ENCODE assay signal across 8 cellular contexts in the genomic region with DNA sequence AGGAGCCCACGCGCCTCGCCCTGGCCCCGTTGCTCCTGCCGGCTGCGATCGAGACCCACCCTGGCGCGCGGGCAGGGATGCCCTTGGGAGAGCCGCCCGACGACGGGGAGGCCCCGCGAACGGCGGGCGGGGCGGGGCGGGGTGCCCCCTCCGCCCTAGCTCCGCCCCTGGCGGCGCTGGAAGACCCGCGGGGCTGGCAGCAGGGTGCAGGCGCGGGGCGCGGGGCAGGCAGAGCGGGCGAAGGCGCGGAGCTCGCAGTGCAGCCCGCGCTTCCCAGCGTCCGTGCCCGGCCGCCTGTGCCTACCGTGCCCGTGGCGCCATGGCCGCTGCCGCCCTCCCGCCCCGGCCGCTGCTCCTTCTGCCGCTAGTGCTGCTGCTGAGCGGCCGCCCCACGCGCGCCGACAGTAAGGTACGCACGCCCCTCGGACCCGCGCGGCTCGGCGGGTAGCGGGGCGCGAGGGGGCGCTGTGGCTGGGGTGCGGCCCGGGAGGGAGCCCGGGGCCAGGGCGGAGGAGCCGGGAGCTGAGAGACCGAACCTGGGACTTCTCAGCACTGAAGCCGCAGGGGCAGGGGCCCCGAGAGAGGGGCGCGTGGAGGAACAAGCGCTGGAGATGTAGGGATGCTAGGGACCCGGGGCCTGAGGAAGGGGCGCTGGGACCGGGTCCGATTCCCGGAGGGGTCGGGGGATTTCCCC. TPM values are rescaled to one million over a fixed set of nuclear protein-coding genes. Genes with fewer than 3 reads are reported as not detected.
A peak's percentile ranks its signal among the peaks of the same experiment; 100 is the strongest.
DNase-seq lines count a peak whose midpoint lies in the region; ATAC-seq, FAIRE-seq and TF ChIP-seq lines count a peak whose summit lies in the region.

A gene (plus strand): TSS at position 182 of the 694 bp plus-strand sequence. CDS start 138 bp downstream, at position 320.

- H3K4me3 ChIP-seq in K562 (peak within 1 kb of the TSS; percentile 11; the same call in 1 of the 2 replicates), keratinocyte (ENCODE audit: control insufficient read depth in 2 of 3, extremely low read depth in 1 of 3, insufficient read depth in 2 of 3, low read depth in 1 of 3, low read length in 3 of 3) (peak within 1 kb of the TSS; percentile 31 to 69 (median 58))

- FAIRE-seq in K562 (lab: Jason Lieb, UNC) (no peak), keratinocyte (lab: Jason Lieb, UNC) (no peak)

- CTCF ChIA-PET in K562 (lab: Yijun Ruan, JAX; ENCODE audit: low intra/inter-chr PET ratio): interaction anchor here (0.7 kb wide), 1 partner anchor 75 kb away, joined by 3 read pairs; no protein-coding TSS in a partner anchor

- no peak for TF ChIP-seq EP300 in K562 (IDR thresholded peaks at IDR 0.05; ENCODE audit: low read length)

- BruUV-seq in K562 (replicated peaks; lab: Mats Ljungman, UMichigan): no TSS peak

- dilution Hi-C loops in keratinocyte (cut with MboI; ENCODE audit: extremely low pct_ligation_motif_present, low sequenced_read_pairs): no loop called here

- H3K9me3 ChIP-seq in K562 (replicated peaks; ENCODE audit: control insufficient read depth, insufficient read depth, low read depth, low read length): no peaks in the 10 kb centered on the region
- no peaks in the 10 kb centered on the region for H3K9me3 ChIP-seq in keratinocyte (ENCODE audit: control insufficient read depth, low read depth, low read length)

- TF ChIP-seq RAD21 in K562 (CRISPR knock-in tag; conservative IDR thresholded peaks at IDR 0.05 in 1 of 2, IDR thresholded peaks at IDR 0.05 in 1 of 2): no peak

- H3K9ac ChIP-seq in K562 (ENCODE audit: insufficient read depth in 1 of 2, low read depth in 2 of 2, low read length in 2 of 2): peak within 1 kb of the TSS in 1 of 2 experiments; percentile 65; a peak in 1 of 4 replicates
- peak within 1 kb of the TSS; percentile 48 for H3K9ac ChIP-seq in keratinocyte (ENCODE audit: control insufficient read depth, extremely low read depth, insufficient read depth, low read length)

- in situ Hi-C loops in K562 (cut with MboI): no loop called here

- no peak within 1 kb of the TSS for H2AFZ ChIP-seq in K562 (ENCODE audit: low read depth, low read length)
- H2AFZ ChIP-seq in keratinocyte (ENCODE audit: control insufficient read depth, low read length): peak within 1 kb of the TSS; percentile 56

- H3K36me3 ChIP-seq in K562 (ENCODE audit: control insufficient read depth, insufficient read depth, low read length) (no peaks in the 10 kb centered on the region), keratinocyte (ENCODE audit: control insufficient read depth in 2 of 2, extremely low read depth in 1 of 2, insufficient read depth in 2 of 2, low read length in 2 of 2) (no peaks in the 10 kb centered on the region)

- H3K79me2 ChIP-seq in K562 (ENCODE audit: control insufficient read depth, insufficient read depth, low read length) (no peaks in the 10 kb centered on the region), keratinocyte (ENCODE audit: control insufficient read depth, insufficient read depth, low read length) (no peaks in the 10 kb centered on the region)

- TF ChIP-seq CTCF in K562 (IDR thresholded peaks at IDR 0.05 in 2 of 3, conservative IDR thresholded peaks at IDR 0.05 in 1 of 3; ENCODE audit: insufficient read depth in 2 of 3, low read depth in 1 of 3, low read length in 3 of 3) (peak in 2 of 3 experiments; percentile 12 to 35; a peak in 2 of 6 replicates), keratinocyte (optimal IDR thresholded peaks at IDR 0.05 in 1 of 3, IDR thresholded peaks at IDR 0.05 in 1 of 3, conservative IDR thresholded peaks at IDR 0.05 in 1 of 3; ENCODE audit: extremely low read depth in 1 of 3, insufficient read depth in 2 of 3, low read length in 3 of 3) (peak in 1 of 3 experiments; percentile 63)

- H3K4me1 ChIP-seq in K562 (replicated peaks in 1 of 2; ENCODE audit: control insufficient read depth in 2 of 2, insufficient read depth in 2 of 2, low read length in 2 of 2) (peaks cover 0 to 21% of the 10 kb centered on the region in 2 experiments; a peak in 3 of 5 replicates), keratinocyte (ENCODE audit: control insufficient read depth, extremely low read depth, insufficient read depth, low read length) (peaks cover 18% of the 10 kb centered on the region)

- H4K20me1 ChIP-seq in K562 (replicated peaks; ENCODE audit: control insufficient read depth, insufficient read depth, low read length) (no peaks in the 10 kb centered on the region), keratinocyte (ENCODE audit: control insufficient read depth, extremely low read depth, insufficient read depth, low read length) (peaks cover 5% of the 10 kb centered on the region)

- ATAC-seq in K562 (peak; percentile 25; the same call in 1 of the 3 replicates), HG03280 (IDR thresholded peaks at IDR 0.05; ENCODE audit: unreplicated experiment) (no peak)

- DNase-seq in NCI-H2227 (lab: John Stamatoyannopoulos, UW; ENCODE audit: unreplicated experiment) (peak; percentile 37), NCI-H2227 treated with DMSO at 0.1 percent for 48 hours (lab: John Stamatoyannopoulos, UW) (no peak), NCI-H460 (ENCODE audit: extremely low read depth, low read depth) (peak; percentile 36), K562 (ENCODE audit: extremely low read depth in 1 of 4, low spot score in 3 of 4) (peak in 2 of 4 experiments; percentile 37 to 40), keratinocyte (ENCODE audit: low read depth, low spot score) (no peak), amniotic stem cell (lab: John Stamatoyannopoulos, UW) (no peak)
- peak; percentile 37 for DNase-seq in stimulated activated CD4-positive, alpha-beta T cell treated with anti-CD3 and anti-CD28 coated beads, Interleukin-15, amount 100 ng/mL, for 24 hours

- H3K27ac ChIP-seq in K562 (ENCODE audit: extremely low read depth, low read depth, low read length) (no peak within 1 kb of the TSS), keratinocyte (ENCODE audit: control insufficient read depth, insufficient read depth, low read length) (no peak within 1 kb of the TSS)

- intact Hi-C loops in K562 (cut with micrococcal nuclease): no loop called here

- H3K9me1 ChIP-seq in K562 (ENCODE audit: control insufficient read depth, insufficient read depth, low read length) (no peaks in the 10 kb centered on the region), keratinocyte (ENCODE audit: control insufficient read depth, extremely low read depth, insufficient read depth, low read length) (no peaks in the 10 kb centered on the region)

- WGBS in K562 (ENCODE audit: insufficient coverage, low coverage, missing lambda C conversion rate): 59% methylated on average over 20 of the region's 86 CpGs

- POLR2A ChIA-PET in K562 (lab: Yijun Ruan, JAX): interaction anchor here (0.6 to 0.7 kb wide), 3 partner anchors 78 to 353 kb away, joined by 3 read pairs; no protein-coding TSS in a partner anchor

- H3K4me2 ChIP-seq in K562 (ENCODE audit: insufficient read depth, low read length): no peak within 1 kb of the TSS
- peak within 1 kb of the TSS; percentile 63 for H3K4me2 ChIP-seq in keratinocyte (ENCODE audit: control insufficient read depth, extremely low read depth, insufficient read depth, low read depth, low read length)

- H3K27me3 ChIP-seq in K562 (ENCODE audit: control insufficient read depth in 2 of 2, insufficient read depth in 2 of 2, low read length in 2 of 2) (0 out of 5 replicates have a peak, but pooled peaks cover 0 to 4% of the 10 kb centered on the region in 2 experiments), keratinocyte (ENCODE audit: control insufficient read depth, extremely low read depth, insufficient read depth, low read length) (peaks cover 20% of the 10 kb centered on the region)

- no peak for TF ChIP-seq POLR2A in K562 (conservative IDR thresholded peaks at IDR 0.05)

RNA-seq across cellular contexts. Expression of the gene that starts here (rescaled TPM):
- total RNA-seq in NCI-H460 (2014; rRNA removed; shearing (Covaris generic)): 60.6 and 63.6 TPM in 2 replicates
- polyA plus RNA-seq in NCI-H460 (2014; cell fraction: nucleus; rRNA removed): 64.7 and 73.9 TPM in 2 replicates
- not detected in 2 replicates for total RNA-seq in K562 (2011; cell fraction: chromatin; rRNA removed; ENCODE audit: low replicate concordance)
- total RNA-seq in K562 (2011; cell fraction: nucleolus; rRNA removed): not detected in 2 replicates
- total RNA-seq in K562 (2011; cell fraction: nucleoplasm; rRNA removed): not detected in 2 replicates
- total RNA-seq in K562 (2014; rRNA removed): not detected in 2 replicates
- not detected in 2 replicates for total RNA-seq in K562 (2014; rRNA removed; fragmentation: Illumina TruSeq; extraction: Trizol)
- not detected in 2 replicates for total RNA-seq in K562 (2015; rRNA removed; fragmentation: Illumina TruSeq; extraction: Trizol)
- 0.09 and 0.16 TPM in 2 replicates for total RNA-seq in K562 (2021)
- not detected in 2 replicates for polyA plus RNA-seq in K562 (2011; rRNA removed)
- polyA plus RNA-seq in K562 (2011; cell fraction: cytosol; rRNA removed): not detected in 2 replicates
- polyA plus RNA-seq in K562 (2011; cell fraction: nucleus; rRNA removed): 0.09 TPM in 1 of 2 replicates, not detected in the other
- 0.03 TPM in 1 of 2 replicates, not detected in the other for polyA plus RNA-seq in K562 (2012)
- polyA plus RNA-seq in K562 (2014; fragmentation: Illumina TruSeq; extraction: Trizol): not detected in 2 replicates
- polyA plus RNA-seq in K562 (2014; fragmentation: Nextera tagmentation; extraction: Ambion mirVana): not detected
- not detected in 2 replicates for polyA plus RNA-seq in K562 (2014; rRNA removed)
- not detected in 2 replicates for polyA minus RNA-seq in K562 (2011; rRNA and poly(A)+ RNA removed)
- not detected in 2 replicates for polyA minus RNA-seq in K562 (2011; cell fraction: cytosol; rRNA and poly(A)+ RNA removed)
- polyA minus RNA-seq in K562 (2011; cell fraction: nucleus; rRNA and poly(A)+ RNA removed): not detected in 2 replicates
- 0.59 to 3.1 TPM (median 1.1 TPM) in 3 replicates for polyA plus RNA-seq in keratinocyte
- polyA plus RNA-seq in keratinocyte (2011; ENCODE audit: low read depth): 1.3 TPM
- polyA plus RNA-seq in keratinocyte (2011; cell fraction: cytosol; rRNA removed): 0.47 and 0.83 TPM in 2 replicates
- polyA plus RNA-seq in keratinocyte (2011; cell fraction: nucleus; rRNA removed): 2.0 and 3.3 TPM in 2 replicates
- polyA plus RNA-seq in keratinocyte (2012; ENCODE audit: low replicate concordance): 0.63 and 1.9 TPM in 2 replicates
- polyA minus RNA-seq in keratinocyte: 0.89 to 3.5 TPM (median 1.3 TPM) in 3 replicates
- polyA minus RNA-seq in keratinocyte (2011; cell fraction: cytosol; rRNA and poly(A)+ RNA removed): 2.7 TPM
- 2.5 and 4.5 TPM in 2 replicates for polyA minus RNA-seq in keratinocyte (2011; cell fraction: nucleus; rRNA and poly(A)+ RNA removed)

Comparison
In these comparisons a context has a peak if more than half of its experiments do, and no peak if none do; other contexts are left out.
1. RNA of the gene that starts here (total RNA-seq): 60.6 to 63.6 TPM in NCI-H460; 0.09 to 0.16 TPM in K562; every median in the first group is over 10 times any median in the second.
2. DNase-seq: peak in NCI-H2227 (single experiment), NCI-H460 (single experiment) and stimulated activated CD4-positive, alpha-beta T cell treated with anti-CD3 and anti-CD28 coated beads, Interleukin-15, amount 100 ng/mL, for 24 hours (single experiment); none in NCI-H2227 treated with DMSO at 0.1 percent for 48 hours (single experiment), keratinocyte (single experiment) and amniotic stem cell (single experiment).
3. Peak in ATAC-seq and H3K4me3 ChIP-seq in K562; RNA of the gene not detected or under 1 TPM.